8 cellular contexts compared by ENCODE assay signal in the genomic region with DNA sequence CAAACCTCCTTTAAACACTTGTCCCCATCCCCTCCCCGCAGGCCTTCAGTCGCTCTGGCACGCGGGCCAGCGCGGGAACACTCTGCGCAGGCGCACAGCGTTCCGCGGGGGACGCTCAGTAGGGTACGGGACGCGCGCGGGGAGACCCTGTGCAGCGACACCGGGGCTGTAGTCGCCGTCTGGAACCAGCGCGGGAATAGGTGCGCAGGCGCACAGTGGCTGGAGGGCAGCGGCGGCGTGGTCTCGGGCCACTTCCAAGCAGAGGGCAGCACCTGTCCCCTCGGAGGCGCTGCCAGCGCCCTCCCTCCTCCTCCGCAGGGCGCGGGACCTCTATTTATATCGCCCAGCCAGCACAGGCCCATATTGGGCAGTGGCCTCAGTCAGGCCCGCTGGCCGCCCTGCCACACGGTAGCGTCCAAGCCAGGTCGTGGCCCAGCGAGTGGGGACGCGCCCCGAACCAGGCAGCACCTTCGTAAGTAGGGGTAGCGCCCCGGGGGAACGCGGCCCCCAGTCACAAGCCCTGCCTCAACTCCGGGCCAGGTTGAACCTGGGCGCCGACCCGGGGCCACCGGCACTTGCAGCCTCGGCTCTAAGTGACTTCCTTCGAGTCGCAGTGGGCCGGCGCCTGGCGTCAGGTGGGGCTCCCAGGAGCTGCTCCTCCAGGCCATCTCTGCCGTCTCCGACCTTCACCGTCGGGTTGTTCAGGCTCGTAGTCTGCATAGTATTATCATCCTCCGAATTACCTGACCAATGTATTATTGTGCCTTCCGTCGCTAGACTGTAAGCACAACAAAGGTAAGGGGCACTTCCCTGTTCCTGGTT. TPM values are rescaled to one million over a fixed set of nuclear protein-coding genes. Genes with fewer than 3 reads are reported as not detected.
DNase-seq lines count a peak whose midpoint lies in the region; ATAC-seq and TF ChIP-seq lines count a peak whose summit lies in the region.

TSS of gene KBTBD12 (plus strand) at position 118 of the 822 bp plus-strand sequence. CDS start 7,830 bp downstream, outside the sequence.

- peaks cover 48 to 60% (median 54%) of the 10 kb centered on the region in 3 donors for H3K27me3 Mint-ChIP-seq in CD14-positive monocyte (ENCODE audit: low read depth in 3 of 3)
- H3K27me3 Mint-ChIP-seq in glutamatergic neuron (ENCODE audit: unreplicated experiment): peaks cover 8% of the 10 kb centered on the region
- peaks cover 43% of the 10 kb centered on the region for H3K27me3 Mint-ChIP-seq in activated CD4-positive, alpha-beta T cell treated with anti-CD3 and anti-CD28 coated beads, Interleukin-2, amount 10 ng/mL, durations not matched to agents 24 days and 14 days

- no peak within 1 kb of the TSS for H3K56ac ChIP-seq in mesendoderm (ENCODE audit: low read length)

- H2BK5ac ChIP-seq in mesendoderm (ENCODE audit: low read length): no peak within 1 kb of the TSS

- no peak within 1 kb of the TSS for H2AK5ac ChIP-seq in mesendoderm (ENCODE audit: low read length)

- 19 to 21% (median 19%) methylated on average over 55 to 69 of the region's 69 CpGs for WGBS in ovary, 3 donors
- WGBS in mesendoderm (ENCODE audit: extremely low coverage, insufficient coverage, low lambda C conversion rate): no CpG with 5 or more reads among the region's 69 CpGs

- H3K36me3 ChIP-seq in SJSA1 (no peaks in the 10 kb centered on the region), ovary (no peaks in the 10 kb centered on the region), mesendoderm (ENCODE audit: control insufficient read depth, insufficient read depth, low read length) (no peaks in the 10 kb centered on the region)

- no peak within 1 kb of the TSS for H3K23ac ChIP-seq in mesendoderm (ENCODE audit: low read length)

- H3K27me3 ChIP-seq in SJSA1 (replicated peaks): peaks cover 6% of the 10 kb centered on the region
- no peaks in the 10 kb centered on the region for H3K27me3 ChIP-seq in ovary
- peaks cover 2% of the 10 kb centered on the region for H3K27me3 ChIP-seq in mesendoderm (ENCODE audit: insufficient read depth, low read length, poor library complexity)

- no peak within 1 kb of the TSS for H3K9ac ChIP-seq in mesendoderm (ENCODE audit: low read length)

- TF ChIP-seq EP300 in ovary (IDR thresholded peaks at IDR 0.05): no peak

- DNase-seq in CD14-positive monocyte (ENCODE audit: low spot score): no peak
- DNase-seq in SJSA1 (ENCODE audit: low read depth in 1 of 2, low spot score in 2 of 2): no peak
- DNase-seq in glutamatergic neuron: peak; percentile 60
- DNase-seq in ovary: peak; percentile 20 to 55 (median 33)
- no peak for DNase-seq in ACHN
- DNase-seq in mesendoderm: no peak
- no peak for DNase-seq in activated CD4-positive, alpha-beta T cell treated with anti-CD3 and anti-CD28 coated beads, Interleukin-2, amount 10 ng/mL, durations not matched to agents 24 days and 14 days

- H3K27ac ChIP-seq in SJSA1 (no peak within 1 kb of the TSS), ovary (peak within 1 kb of the TSS in 1 of 2 donors; percentile 54), mesendoderm (ENCODE audit: low read depth, low read length) (no peak within 1 kb of the TSS)

- no peak within 1 kb of the TSS for H4K8ac ChIP-seq in mesendoderm (ENCODE audit: low read depth, low read length)

- H3K36me3 Mint-ChIP-seq in CD14-positive monocyte (peaks cover 4 to 12% of the 10 kb centered on the region in 2 donors), glutamatergic neuron (ENCODE audit: unreplicated experiment) (no peaks in the 10 kb centered on the region)
- H3K36me3 Mint-ChIP-seq in activated CD4-positive, alpha-beta T cell treated with anti-CD3 and anti-CD28 coated beads, Interleukin-2, amount 10 ng/mL, durations not matched to agents 24 days and 14 days (ENCODE audit: low read depth): no peaks in the 10 kb centered on the region

- H3K4me1 ChIP-seq in SJSA1 (replicated peaks): peaks cover 4% of the 10 kb centered on the region; the same call in 1 of the 2 replicates
- H3K4me1 ChIP-seq in ovary (ENCODE audit: insufficient read depth): peaks cover 13% of the 10 kb centered on the region
- H3K4me1 ChIP-seq in mesendoderm (ENCODE audit: control insufficient read depth, low read depth, low read length): no peaks in the 10 kb centered on the region

- H2BK15ac ChIP-seq in mesendoderm (replicated peaks; ENCODE audit: low read depth): no peak within 1 kb of the TSS

- H2BK120ac ChIP-seq in mesendoderm (ENCODE audit: low read depth, low read length): no peak within 1 kb of the TSS

- no peak within 1 kb of the TSS for H3K18ac ChIP-seq in mesendoderm (ENCODE audit: low read length)

- TF ChIP-seq POLR2A in ovary (IDR thresholded peaks at IDR 0.05): no peak

- no peaks in the 10 kb centered on the region for H3K9me3 ChIP-seq in SJSA1 (replicated peaks)
- H3K9me3 ChIP-seq in ovary: no peaks in the 10 kb centered on the region

- ATAC-seq in HG03521 (IDR thresholded peaks at IDR 0.05; ENCODE audit: unreplicated experiment): no peak

- H3K4me3 Mint-ChIP-seq in CD14-positive monocyte: peak within 1 kb of the TSS; percentile 62 to 89
- H3K4me3 Mint-ChIP-seq in glutamatergic neuron (ENCODE audit: unreplicated experiment): peak within 1 kb of the TSS; percentile 72
- no peak within 1 kb of the TSS for H3K4me3 Mint-ChIP-seq in activated CD4-positive, alpha-beta T cell treated with anti-CD3 and anti-CD28 coated beads, Interleukin-2, amount 10 ng/mL, durations not matched to agents 24 days and 14 days

- no peak within 1 kb of the TSS for H4K5ac ChIP-seq in mesendoderm (ENCODE audit: low read length)

- in situ Hi-C loops in ACHN (cut with HindIII; ENCODE audit: low pct_ligation_motif_present, low pct_unique_long_range_greater_than_20kb, low sequenced_read_pairs): no loop called here

- intact Hi-C loops in CD14-positive monocyte (cut with micrococcal nuclease): no loop called here
- intact Hi-C loops in ovary (cut with DNase I): no loop called here
- intact Hi-C loops in activated CD4-positive, alpha-beta T cell treated with anti-CD3 and anti-CD28 coated beads, Interleukin-2, amount 10 ng/mL, durations not matched to agents 24 days and 14 days (cut with micrococcal nuclease): no loop called here

- H3K4me1 Mint-ChIP-seq in CD14-positive monocyte (peaks cover 36% of the 10 kb centered on the region), glutamatergic neuron (ENCODE audit: low read depth, unreplicated experiment) (peaks cover 15% of the 10 kb centered on the region)
- H3K4me1 Mint-ChIP-seq in activated CD4-positive, alpha-beta T cell treated with anti-CD3 and anti-CD28 coated beads, Interleukin-2, amount 10 ng/mL, durations not matched to agents 24 days and 14 days: peaks cover 2% of the 10 kb centered on the region

- TF ChIP-seq CTCF in CD14-positive monocyte (IDR thresholded peaks at IDR 0.05) (no peak), glutamatergic neuron (IDR thresholded peaks at IDR 0.05; ENCODE audit: partially characterized antibody, unreplicated experiment) (no peak), ovary (IDR thresholded peaks at IDR 0.05) (no peak)

- H3K4ac ChIP-seq in mesendoderm (ENCODE audit: low read depth, low read length): no peak within 1 kb of the TSS

- no peaks in the 10 kb centered on the region for H3K79me1 ChIP-seq in mesendoderm (ENCODE audit: low read length)

- H3K4me2 ChIP-seq in mesendoderm (ENCODE audit: low read length): no peak within 1 kb of the TSS

- H3K4me3 ChIP-seq in SJSA1 (peak within 1 kb of the TSS; percentile 8; the same call in 1 of the 2 replicates), ovary (peak within 1 kb of the TSS; percentile 36), mesendoderm (ENCODE audit: low read length) (no peak within 1 kb of the TSS)

- peak within 1 kb of the TSS in 1 of 7 donors; percentile 70 for H3K27ac Mint-ChIP-seq in CD14-positive monocyte
- H3K27ac Mint-ChIP-seq in glutamatergic neuron (ENCODE audit: unreplicated experiment): no peak within 1 kb of the TSS
- no peak within 1 kb of the TSS for H3K27ac Mint-ChIP-seq in activated CD4-positive, alpha-beta T cell treated with anti-CD3 and anti-CD28 coated beads, Interleukin-2, amount 10 ng/mL, durations not matched to agents 24 days and 14 days

- no peaks in the 10 kb centered on the region for H3K79me2 ChIP-seq in mesendoderm (ENCODE audit: control insufficient read depth, insufficient read depth, low read length)

- H3K9me3 Mint-ChIP-seq in CD14-positive monocyte (peaks cover 7 to 20% (median 15%) of the 10 kb centered on the region in 7 donors), glutamatergic neuron (ENCODE audit: unreplicated experiment) (peaks cover 1% of the 10 kb centered on the region)
- H3K9me3 Mint-ChIP-seq in activated CD4-positive, alpha-beta T cell treated with anti-CD3 and anti-CD28 coated beads, Interleukin-2, amount 10 ng/mL, durations not matched to agents 24 days and 14 days: no peaks in the 10 kb centered on the region

RNA-seq across cellular contexts. Expression of gene KBTBD12, which starts in this region (rescaled TPM):
- not detected for polyA plus RNA-seq in CD14-positive monocyte
- not detected in 2 replicates for total RNA-seq in SJSA1 (2014; rRNA removed; shearing (Covaris generic))
- total RNA-seq in glutamatergic neuron (ENCODE audit: unreplicated experiment): not detected
- total RNA-seq in ovary: 1 to 10 TPM in 1 of 7 donors, under 1 TPM in 4, not detected in 2; 0.20 to 1.1 (median 0.42) TPM
- under 1 TPM; 0.12 to 0.87 TPM for polyA plus RNA-seq in ovary
- polyA plus RNA-seq in mesendoderm (2013, experiment 1 of 2): 0.06 TPM
- polyA plus RNA-seq in mesendoderm (2013, experiment 2 of 2): 0.08 TPM
- not detected in 2 replicates for total RNA-seq in activated CD4-positive, alpha-beta T cell treated with anti-CD3 and anti-CD28 coated beads, Interleukin-2, amount 10 ng/mL, durations not matched to agents 24 days and 14 days

Comparison
In these comparisons a context has a peak if more than half of its experiments do, and no peak if none do; other contexts are left out.
1. Peak in DNase-seq in glutamatergic neuron; RNA of the gene not detected or under 1 TPM.
2. DNase-seq: peak in ovary (5 of 5); none in CD14-positive monocyte (single experiment), SJSA1 (0 of 2), ACHN (single experiment), mesendoderm (single experiment) and activated CD4-positive, alpha-beta T cell treated with anti-CD3 and anti-CD28 coated beads, Interleukin-2, amount 10 ng/mL, durations not matched to agents 24 days and 14 days (single experiment).